ENCODE assay signal across 8 cellular contexts in the genomic region with DNA sequence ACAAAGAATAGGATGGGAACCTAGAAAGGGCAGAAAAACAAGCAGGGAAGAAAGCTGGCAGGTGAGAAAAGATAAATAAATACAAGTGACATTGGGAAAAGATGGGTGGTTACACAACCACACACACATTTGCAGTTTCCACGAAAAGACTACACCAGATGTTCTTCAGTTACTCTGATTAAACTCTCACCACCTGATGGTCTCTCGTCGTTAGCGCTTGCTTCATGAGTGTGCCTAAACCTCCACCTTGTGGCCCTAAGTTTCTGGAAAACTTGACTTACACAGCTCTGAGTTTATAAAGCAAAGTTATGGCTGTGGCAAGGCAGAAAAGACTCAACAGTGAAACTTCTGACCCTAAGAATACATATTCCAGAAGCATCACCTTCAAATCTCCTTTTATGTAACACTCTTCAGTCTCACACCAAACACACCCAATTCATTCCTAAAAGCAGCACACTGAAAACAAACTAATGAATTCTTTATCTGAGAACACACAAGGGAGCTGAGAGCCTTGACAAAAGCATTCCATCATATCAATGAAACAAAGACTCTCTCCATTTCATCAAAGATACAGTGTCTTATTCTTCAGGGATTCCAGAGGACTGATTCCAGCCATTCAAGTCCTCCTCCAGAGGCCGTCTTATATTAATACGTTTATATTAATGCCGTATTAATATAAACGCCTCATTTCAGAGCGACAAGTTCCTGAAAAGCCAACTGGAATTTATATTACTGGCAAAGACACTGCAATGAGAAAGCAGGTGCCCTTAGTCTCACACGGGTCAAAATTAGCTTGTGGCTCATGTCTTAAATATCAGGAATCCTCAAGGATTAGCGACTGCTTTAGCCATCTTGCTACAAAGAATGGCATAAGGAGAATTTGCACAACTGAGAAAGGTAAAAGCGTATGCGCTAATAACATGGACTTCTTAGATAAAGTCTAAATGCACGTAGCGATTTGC.
A peak's percentile ranks its signal among the peaks of the same experiment; 100 is the strongest.
DNase-seq lines count a peak whose midpoint lies in the region; ATAC-seq, FAIRE-seq and TF ChIP-seq lines count a peak whose summit lies in the region.

No MANE protein-coding gene starts in this region.

- no peak for TF ChIP-seq POLR2A in K562 (conservative IDR thresholded peaks at IDR 0.05)
- no peak for TF ChIP-seq POLR2A in tibial nerve (IDR thresholded peaks at IDR 0.05)

- ATAC-seq in SK-N-SH treated with all-trans-retinoic acid at 6 μM for 48 hours (no peak), K562 (no peak), HG02981 (IDR thresholded peaks at IDR 0.05; ENCODE audit: unreplicated experiment) (no peak)

- in situ Hi-C loops in K562 (cut with MboI): no loop called here

- peaks cover 11 to 13% of the 10 kb centered on the region in 2 experiments; a peak in 3 of 4 replicates for H3K4me1 ChIP-seq in SK-N-SH (ENCODE audit: control insufficient read depth in 1 of 2, insufficient read depth in 2 of 2, low read depth in 1 of 2, low read length in 1 of 2)
- H3K4me1 ChIP-seq in K562 (replicated peaks in 1 of 2; ENCODE audit: control insufficient read depth in 2 of 2, insufficient read depth in 2 of 2, low read length in 2 of 2): peaks cover 0 to 3% of the 10 kb centered on the region in 2 experiments; a peak in 3 of 5 replicates
- H3K4me1 ChIP-seq in tibial nerve: peaks cover 0 to 39% (median 17%) of the 10 kb centered on the region in 4 donors

- DNase-seq in SK-N-SH: no peak
- peak in 1 of 4 experiments; percentile 18 for DNase-seq in K562 (ENCODE audit: extremely low read depth in 1 of 4, low spot score in 3 of 4)
- peak; percentile 55 for DNase-seq in midbrain (lab: John Stamatoyannopoulos, UW)
- DNase-seq in tibial nerve (ENCODE audit: low spot score in 2 of 2): no peak
- no peak for DNase-seq in central memory CD4-positive, alpha-beta T cell
- no peak for DNase-seq in NCI-H82 treated with DMSO at 0.1 percent for 48 hours (lab: John Stamatoyannopoulos, UW; ENCODE audit: unreplicated experiment)

- H4K20me1 ChIP-seq in SK-N-SH (ENCODE audit: insufficient read depth): no peaks in the 10 kb centered on the region; the same call in 1 of the 2 replicates
- peaks cover 4% of the 10 kb centered on the region; the same call in 1 of the 2 replicates for H4K20me1 ChIP-seq in K562 (replicated peaks; ENCODE audit: control insufficient read depth, insufficient read depth, low read length)

- no peak for FAIRE-seq in K562 (lab: Jason Lieb, UNC)

- H3K9me2 ChIP-seq in SK-N-SH: no peaks in the 10 kb centered on the region

- H3K9ac ChIP-seq in SK-N-SH (peak overlapping the region; percentile 2), K562 (ENCODE audit: insufficient read depth in 1 of 2, low read depth in 2 of 2, low read length in 2 of 2) (peak overlapping the region in 1 of 2 experiments; percentile 29; a peak in 1 of 4 replicates)

- TF ChIP-seq RAD21 in SK-N-SH (IDR thresholded peaks at IDR 0.05; ENCODE audit: low read length) (no peak), K562 (CRISPR knock-in tag; conservative IDR thresholded peaks at IDR 0.05 in 1 of 2, IDR thresholded peaks at IDR 0.05 in 1 of 2) (no peak)

- peaks cover 28% of the 10 kb centered on the region for H3F3A ChIP-seq in SK-N-SH (replicated peaks; ENCODE audit: insufficient read depth)

- POLR2A ChIA-PET in SK-N-SH (lab: Yijun Ruan, JAX): interaction anchor here (2.6 kb wide), 1 partner anchor 11 kb away, joined by 7 read pairs; no protein-coding TSS in a partner anchor
- POLR2A ChIA-PET in K562 (lab: Yijun Ruan, JAX): interaction anchor here (1.5 kb wide), 1 partner anchor 178 kb away, joined by 5 read pairs; no protein-coding TSS in a partner anchor

- TF ChIP-seq CTCF in SK-N-SH (IDR thresholded peaks at IDR 0.05) (no peak), K562 (IDR thresholded peaks at IDR 0.05 in 2 of 3, conservative IDR thresholded peaks at IDR 0.05 in 1 of 3; ENCODE audit: insufficient read depth in 2 of 3, low read depth in 1 of 3, low read length in 3 of 3) (no peak), tibial nerve (IDR thresholded peaks at IDR 0.05) (no peak)

- no peaks in the 10 kb centered on the region for H3K9me3 ChIP-seq in SK-N-SH
- no peaks in the 10 kb centered on the region for H3K9me3 ChIP-seq in K562 (replicated peaks; ENCODE audit: control insufficient read depth, insufficient read depth, low read depth, low read length)
- H3K9me3 ChIP-seq in tibial nerve: no peaks in the 10 kb centered on the region

- intact Hi-C loops in K562 (cut with micrococcal nuclease): loop anchor here (1.0 to 10.0 kb wide), 4 partner anchors 39 to 339 kb away; no protein-coding TSS in a partner anchor

- H3K27me3 ChIP-seq in SK-N-SH (ENCODE audit: insufficient read depth): no peaks in the 10 kb centered on the region
- H3K27me3 ChIP-seq in K562 (ENCODE audit: control insufficient read depth in 2 of 2, insufficient read depth in 2 of 2, low read length in 2 of 2): no peaks in the 10 kb centered on the region
- H3K27me3 ChIP-seq in tibial nerve: no peaks in the 10 kb centered on the region

- H2AFZ ChIP-seq in SK-N-SH (ENCODE audit: low read depth) (no peak overlapping the region), K562 (ENCODE audit: low read depth, low read length) (no peak overlapping the region)

- CTCF ChIA-PET in SK-N-SH (lab: Yijun Ruan, JAX) (interaction anchor here (0.6 to 10.3 kb wide), 29 partner anchors 10 to 338 kb away, joined by 3 to 168 read pairs (median 5); no protein-coding TSS in a partner anchor), K562 (lab: Yijun Ruan, JAX; ENCODE audit: low intra/inter-chr PET ratio) (interaction anchor here (1.0 to 1.3 kb wide), 2 partner anchors 26 to 210 kb away, joined by 3 to 8 read pairs; no protein-coding TSS in a partner anchor)

- H3K27ac ChIP-seq in SK-N-SH (ENCODE audit: low read depth in 2 of 2, low read length in 1 of 2) (peak overlapping the region; percentile 4 to 7; a peak in 2 of 4 replicates), K562 (ENCODE audit: extremely low read depth, low read depth, low read length) (peak overlapping the region; percentile 11; the same call in 1 of the 3 replicates), tibial nerve (peak overlapping the region; percentile 3 to 76 (median 43))

- H3K36me3 ChIP-seq in SK-N-SH (replicated peaks in 1 of 2; ENCODE audit: control insufficient read depth in 1 of 2, insufficient read depth in 2 of 2, low read length in 1 of 2) (peaks cover 63 to 75% of the 10 kb centered on the region in 2 experiments), K562 (ENCODE audit: control insufficient read depth, insufficient read depth, low read length) (peaks cover 72% of the 10 kb centered on the region), tibial nerve (peaks cover 0 to 51% (median 0%) of the 10 kb centered on the region in 3 donors)

- TF ChIP-seq EP300 in SK-N-SH (IDR thresholded peaks at IDR 0.05; ENCODE audit: borderline replicate concordance in 1 of 2, low read depth in 1 of 2, low read length in 1 of 2): no peak
- TF ChIP-seq EP300 in K562 (IDR thresholded peaks at IDR 0.05; ENCODE audit: low read length): no peak
- TF ChIP-seq EP300 in tibial nerve (IDR thresholded peaks at IDR 0.05): no peak

- H3K4me2 ChIP-seq in SK-N-SH: no peak overlapping the region
- no peak overlapping the region for H3K4me2 ChIP-seq in K562 (ENCODE audit: insufficient read depth, low read length)

- WGBS in SK-N-SH (ENCODE audit: low lambda C conversion rate): 74% methylated on average over 15 of the region's 15 CpGs
- WGBS in K562 (ENCODE audit: insufficient coverage, low coverage, missing lambda C conversion rate): 58% methylated on average over 15 of the region's 15 CpGs
- WGBS in tibial nerve, 2 donors: 27 to 39% methylated on average over 15 of the region's 15 CpGs

- BruUV-seq in K562 (replicated peaks; lab: Mats Ljungman, UMichigan): no TSS peak

- no peaks in the 10 kb centered on the region for H3K9me1 ChIP-seq in K562 (ENCODE audit: control insufficient read depth, insufficient read depth, low read length)

- H3K79me2 ChIP-seq in SK-N-SH (ENCODE audit: insufficient read depth) (peaks cover 42% of the 10 kb centered on the region), K562 (ENCODE audit: control insufficient read depth, insufficient read depth, low read length) (no peaks in the 10 kb centered on the region)

- H3K4me3 ChIP-seq in SK-N-SH (ENCODE audit: low read depth in 2 of 2, low read length in 1 of 2) (no peak overlapping the region), K562 (no peak overlapping the region), tibial nerve (no peak overlapping the region)

TF ChIP-seq in SK-N-SH, 30 proteins besides CTCF, POLR2A, EP300 and RAD21 (continues in another document):
- TF ChIP-seq, protein P1, sequence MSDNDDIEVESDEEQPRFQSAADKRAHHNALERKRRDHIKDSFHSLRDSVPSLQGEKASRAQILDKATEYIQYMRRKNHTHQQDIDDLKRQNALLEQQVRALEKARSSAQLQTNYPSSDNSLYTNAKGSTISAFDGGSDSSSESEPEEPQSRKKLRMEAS (IDR thresholded peaks at IDR 0.05; ENCODE audit: low read depth): no peak
- TF ChIP-seq FOXM1 (IDR thresholded peaks at IDR 0.05; ENCODE audit: low read depth): no peak
- no peak for TF ChIP-seq FOXJ3 (CRISPR knock-in tag; IDR thresholded peaks at IDR 0.05)

TF ChIP-seq in SK-N-SH treated with all-trans-retinoic acid at 6 μM for 48 hours, 23 proteins besides CTCF, POLR2A, EP300 and RAD21:
- TF ChIP-seq ZFP30 (CRISPR knock-in tag; IDR thresholded peaks at IDR 0.05) (no peak), TOX (CRISPR knock-in tag; IDR thresholded peaks at IDR 0.05; ENCODE audit: borderline replicate concordance) (no peak)

TF ChIP-seq in K562, 482 proteins besides CTCF, POLR2A, EP300 and RAD21 (continues in another document):
- TF ChIP-seq ETV1 (tag; conservative IDR thresholded peaks at IDR 0.05; ENCODE audit: low read depth): 0 out of 2 replicates have a peak, but pooled peaks have one; percentile 6
